ENCODE assay signal across 22 cellular contexts in genomic region chr4:24995346-24995745, GRCh38. TPM values are rescaled to one million over a fixed set of nuclear protein-coding genes. Genes with fewer than 3 reads are reported as not detected.
DNase-seq lines count a peak whose midpoint lies in the region; ATAC-seq, FAIRE-seq and TF ChIP-seq lines count a peak whose summit lies in the region.
"Had no signal": no experiment of that assay in that cellular context is flagged by ENCODE, and none has a peak within 500 bp of the region (broad histone marks: within the 10 kb centered on the region; RNA-seq: fewer than 3 reads in every experiment).

No MANE protein-coding gene starts in this region.

- H3K9me3 ChIP-seq in MG63 = no peaks in the 10 kb centered on the region
- H3K9me3 ChIP-seq in pancreas = no peaks in the 10 kb centered on the region
- H3K9me3 ChIP-seq: BE2C, HAP-1 had no signal

- H3K27ac ChIP-seq in pancreas = no peak overlapping the region

- no peak for FAIRE-seq in pancreas (lab: Jason Lieb, UNC)
- FAIRE-seq: A204.1, G401.6, GM12892, H1, HepG2 had no signal

- ATAC-seq in pancreas = no peak
- ATAC-seq: HepG2 had no signal

- no peaks in the 10 kb centered on the region for H3K36me3 ChIP-seq in MG63
- H3K36me3 ChIP-seq in H7 (replicated peaks; ENCODE audit: control insufficient read depth, insufficient read depth, low read length) = no peaks in the 10 kb centered on the region
- H3K36me3 ChIP-seq in pancreas = no peaks in the 10 kb centered on the region
- H3K36me3 ChIP-seq: BE2C, HAP-1 had no signal

- no peak overlapping the region for H3K4me3 ChIP-seq in MG63
- no peak overlapping the region for H3K4me3 ChIP-seq in cardiac fibroblast (replicated peaks in 1 of 2; ENCODE audit: low read depth in 2 of 2, low read length in 2 of 2)
- H3K4me3 ChIP-seq in fibroblast of pulmonary artery (replicated peaks; ENCODE audit: low read depth, low read length) = no peak overlapping the region
- H3K4me3 ChIP-seq in H7 (ENCODE audit: insufficient read depth, low read depth, low read length) = no peak overlapping the region
- no peak overlapping the region for H3K4me3 ChIP-seq in pancreas
- H3K4me3 ChIP-seq: HAP-1 had no signal

- intact Hi-C loops in pancreas (cut with DNase I) = no loop called here

- 55 to 66% methylated on average over 2 of the region's 2 CpGs for WGBS in pancreas, 2 donors

- no peaks in the 10 kb centered on the region for H3K4me1 ChIP-seq in pancreas
- H3K4me1 ChIP-seq: BE2C, HAP-1 had no signal

- peak; percentile 2 for DNase-seq in MG63
- DNase-seq in cardiac fibroblast (ENCODE audit: low read depth in 2 of 2) = peak; percentile 12 to 49
- peak; percentile 60 for DNase-seq in fibroblast of pulmonary artery (ENCODE audit: low read depth)
- no peak for DNase-seq in H7
- no peak for DNase-seq in pancreas
- DNase-seq in GF-D8 (lab: John Stamatoyannopoulos, UW) = no peak
- DNase-seq: ACHN; BE2C; C1 segment of cervical spinal cord; CD4-positive, CD25-positive, alpha-beta regulatory T cell; CD8-positive, alpha-beta memory T cell; COR-L47; DMS 273 treated with DMSO at 0.1 percent for 48 hours; DMS53; DND-41 had no signal

- H3K27me3 ChIP-seq in MG63 (no peaks in the 10 kb centered on the region), H7 (ENCODE audit: control insufficient read depth, insufficient read depth, low read length) (no peaks in the 10 kb centered on the region), pancreas (no peaks in the 10 kb centered on the region)
- H3K27me3 ChIP-seq: BE2C had no signal

- TF ChIP-seq CTCF in cardiac fibroblast (IDR thresholded peaks at IDR 0.05; ENCODE audit: low read depth, low read length) (no peak), fibroblast of pulmonary artery (IDR thresholded peaks at IDR 0.05; ENCODE audit: low read length, missing control alignments) (no peak), pancreas (IDR thresholded peaks at IDR 0.05) (no peak)

RNA-seq across cellular contexts. Expression of gene LGI2, which starts 35.4 kb away (rescaled TPM):
- 0.10 and 0.30 TPM in 2 replicates for total RNA-seq in MG63 (2014; rRNA removed; shearing (Covaris generic); ENCODE audit: low replicate concordance)
- 0.94 and 3.1 TPM in 2 replicates for total RNA-seq in H7 (2014; rRNA removed; shearing (Covaris generic))
- total RNA-seq in pancreas = 1 to 10 TPM in 2 of 6 donors, under 1 TPM in 4; 0.22 to 1.7 (median 0.73) TPM
- under 1 TPM; 0.38 to 0.72 TPM for polyA plus RNA-seq in pancreas
- total RNA-seq: CD4-positive, CD25-positive, alpha-beta regulatory T cell; CD8-positive, alpha-beta memory T cell; HepG2 had no signal
- polyA plus RNA-seq: CD4-positive, CD25-positive, alpha-beta regulatory T cell; CD8-positive, alpha-beta memory T cell; HepG2; IgD-negative memory B cell had no signal

Comparison
In these comparisons a context has a peak if more than half of its experiments do, and no peak if none do; other contexts are left out.
1. DNase-seq: peak in MG63 (single experiment), cardiac fibroblast (2 of 2) and fibroblast of pulmonary artery (single experiment); none in H7 (single experiment), pancreas (0 of 6) and GF-D8 (single experiment).